Comparison of ENCODE assay signal across 8 cellular contexts in genomic region chr4:24584175-24584850, GRCh38. TPM values are rescaled to one million over a fixed set of nuclear protein-coding genes. Genes with fewer than 3 reads are reported as not detected.
DNase-seq lines count a peak whose midpoint lies in the region; ATAC-seq and TF ChIP-seq lines count a peak whose summit lies in the region.

Gene DHX15 (minus strand): TSS chr4:24584554. CDS start chr4:24584393, 161 bp downstream.

- WGBS in esophagus, 2 donors, result 1% methylated on average over 52 to 54 of the region's 54 CpGs

- POLR2A ChIA-PET in Panc1 (lab: Charles Lee), result interaction anchor here (0.7 kb wide), 3 partner anchors 34 to 233 kb away, joined by 3 to 7 read pairs (median 3); no protein-coding TSS in a partner anchor

- no peak for TF ChIP-seq CTCF in Panc1 (IDR thresholded peaks at IDR 0.05)

- ATAC-seq in GM21723 (IDR thresholded peaks at IDR 0.05; ENCODE audit: unreplicated experiment) (peak; percentile 88), Panc1 (peak; percentile 96)

- DNase-seq in DMS53 treated with DMSO at 0.1 percent for 48 hours (lab: John Stamatoyannopoulos, UW; ENCODE audit: unreplicated experiment), result peak; percentile 97
- peak; percentile 89 for DNase-seq in KG1 (lab: John Stamatoyannopoulos, UW)
- peak; percentile 69 for DNase-seq in Panc1 (ENCODE audit: low read depth, low spot score)
- peak; percentile 92 to 94 for DNase-seq in activated T-cell treated with anti-CD3 and anti-CD28 coated beads, Interleukin-2, amount 50 U/mL, for 48 hours
- peak; percentile 82 to 87 for DNase-seq in stimulated activated CD8-positive, alpha-beta memory T cell treated with anti-CD3 and anti-CD28 coated beads, Interleukin-7, amount 100 ng/mL, for 1 hour (ENCODE audit: low read depth in 2 of 2)

- H3K4me1 ChIP-seq in Panc1 (ENCODE audit: control insufficient read depth, insufficient read depth, low read length), result peaks cover 8% of the 10 kb centered on the region; the same call in 1 of the 2 replicates
- peaks cover 0 to 3% of the 10 kb centered on the region in 2 donors for H3K4me1 ChIP-seq in esophagus (ENCODE audit: control insufficient read depth in 2 of 2, insufficient read depth in 2 of 2, low read length in 1 of 2)
- H3K4me1 ChIP-seq in mucosa of stomach (ENCODE audit: control insufficient read depth, insufficient read depth, low read length), result peaks cover 17% of the 10 kb centered on the region

- H3K4me3 ChIP-seq in Panc1 (ENCODE audit: low read depth in 2 of 2, low read length in 2 of 2) (peak within 1 kb of the TSS; percentile 65 to 84), esophagus (ENCODE audit: low read depth in 1 of 2, low read length in 2 of 2) (peak within 1 kb of the TSS; percentile 98 to 100), mucosa of stomach (ENCODE audit: low read length) (peak within 1 kb of the TSS; percentile 67)

- H3K27me3 ChIP-seq in Panc1 (ENCODE audit: control insufficient read depth, insufficient read depth, low read length), result no peaks in the 10 kb centered on the region
- no peaks in the 10 kb centered on the region for H3K27me3 ChIP-seq in esophagus (ENCODE audit: control insufficient read depth in 1 of 2, insufficient read depth in 2 of 2, low read length in 2 of 2)
- no peaks in the 10 kb centered on the region for H3K27me3 ChIP-seq in mucosa of stomach (ENCODE audit: control insufficient read depth, insufficient read depth, low read length)

- CTCF ChIA-PET in Panc1 (lab: Charles Lee), result interaction anchor here (0.6 kb wide), 1 partner anchor 102 kb away, joined by 3 read pairs; no protein-coding TSS in a partner anchor

- H3K36me3 ChIP-seq in Panc1 (ENCODE audit: control insufficient read depth, insufficient read depth, low read length) (peaks cover 3% of the 10 kb centered on the region), esophagus (ENCODE audit: control insufficient read depth in 2 of 2, insufficient read depth in 2 of 2, low read length in 1 of 2) (no peaks in the 10 kb centered on the region), mucosa of stomach (ENCODE audit: control insufficient read depth, insufficient read depth, low read length) (no peaks in the 10 kb centered on the region)

- peak within 1 kb of the TSS; percentile 95 for H3K27ac ChIP-seq in Panc1 (ENCODE audit: low read length)
- peak within 1 kb of the TSS; percentile 94 to 98 for H3K27ac ChIP-seq in esophagus (ENCODE audit: low read depth in 2 of 2, low read length in 1 of 2)

- intact Hi-C loops in Panc1 (cut with micrococcal nuclease; ENCODE audit: unreplicated experiment), result no loop called here

- no TSS peak for BruUV-seq in Panc1 (replicated peaks; lab: Mats Ljungman, UMichigan)

- H3K9me3 ChIP-seq in Panc1 (ENCODE audit: control insufficient read depth, insufficient read depth, low read depth, low read length) (no peaks in the 10 kb centered on the region), esophagus (ENCODE audit: control insufficient read depth in 2 of 2, insufficient read depth in 1 of 2, low read depth in 1 of 2, low read length in 1 of 2) (no peaks in the 10 kb centered on the region), mucosa of stomach (ENCODE audit: control insufficient read depth, low read length) (no peaks in the 10 kb centered on the region)

- peak within 1 kb of the TSS; percentile 98 for H3K9ac ChIP-seq in mucosa of stomach (ENCODE audit: low read length)

- in situ Hi-C loops in Panc1 (cut with HindIII; ENCODE audit: low pct_unique_long_range_greater_than_20kb, low sequenced_read_pairs), result no loop called here

RNA-seq across cellular contexts. Expression of gene DHX15, which starts in this region (rescaled TPM):
- 118 TPM for total RNA-seq in Panc1 (2021; ENCODE audit: unreplicated experiment)
- 59.0 TPM for polyA plus RNA-seq in Panc1 (2012; ENCODE audit: insufficient read length)
- polyA plus RNA-seq in esophagus, result 10 to 100 TPM; 43.5 to 59.3 TPM

Comparison
In these comparisons a context has a peak if more than half of its experiments do, and no peak if none do; other contexts are left out.
1. Peak in every context shown above with its lines: DNase-seq, ATAC-seq, H3K4me3 ChIP-seq and H3K27ac ChIP-seq.